Comparison of ENCODE assay signal across 11 cellular contexts in the genomic region with DNA sequence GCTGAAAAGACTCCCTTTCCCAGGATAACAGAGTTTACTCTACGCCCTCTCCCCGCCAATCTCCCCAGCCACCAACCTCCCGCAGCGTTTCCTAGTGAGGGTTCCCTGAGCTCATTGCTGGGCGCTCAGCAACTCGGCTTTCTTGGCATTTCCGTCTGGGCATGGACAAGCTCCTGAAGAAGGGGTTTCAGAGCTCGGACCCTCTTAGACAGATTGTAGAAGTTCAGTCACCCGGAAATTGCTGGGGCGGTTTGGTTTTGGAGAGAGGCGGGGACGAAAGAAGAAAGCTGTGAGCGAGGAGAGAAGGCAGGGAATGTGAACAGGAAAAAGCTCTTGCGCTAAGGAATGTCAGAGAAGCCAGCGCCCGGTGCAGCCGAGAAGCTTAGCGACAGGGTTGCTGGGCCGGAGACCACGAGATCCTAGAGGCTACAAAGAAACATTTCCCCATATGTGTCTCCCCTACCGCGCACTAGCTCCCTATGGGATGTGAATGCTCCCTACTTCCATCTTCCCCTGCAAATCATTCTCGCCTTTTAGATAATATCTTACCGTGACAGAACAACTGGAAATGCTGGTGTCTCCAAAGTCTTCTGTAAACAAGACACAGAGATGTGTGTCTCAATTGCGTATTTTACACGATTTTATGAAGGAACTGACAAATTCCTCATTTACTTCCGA. TPM values are rescaled to one million over a fixed set of nuclear protein-coding genes. Genes with fewer than 3 reads are reported as not detected.
DNase-seq lines count a peak whose midpoint lies in the region; ATAC-seq and TF ChIP-seq lines count a peak whose summit lies in the region.
"Had no signal": no experiment of that assay in that cellular context is flagged by ENCODE, and none has a peak within 500 bp of the region (broad histone marks: within the 10 kb centered on the region; RNA-seq: fewer than 3 reads in every experiment).

No MANE protein-coding gene starts in this region.

- H3K4me1 Mint-ChIP-seq in stimulated activated naive CD8-positive, alpha-beta T cell treated with anti-CD3 and anti-CD28 coated beads, Interleukin-15, Interleukin-2, amounts not matched to agents 100 ng/mL and 50 ng/mL, for 24 hours (ENCODE audit: low read depth): peaks cover 11% of the 10 kb centered on the region
- H3K4me1 Mint-ChIP-seq in T-helper 17 cell: no peaks in the 10 kb centered on the region

- H3K27ac ChIP-seq in hepatocyte: no peak overlapping the region

- no peak for TF ChIP-seq CTCF in hepatocyte (IDR thresholded peaks at IDR 0.05; ENCODE audit: poor library complexity)

- H3K27ac Mint-ChIP-seq in stimulated activated naive CD8-positive, alpha-beta T cell treated with anti-CD3 and anti-CD28 coated beads, Interleukin-15, Interleukin-2, amounts not matched to agents 100 ng/mL and 50 ng/mL, for 24 hours: peak overlapping the region; percentile 29
- H3K27ac Mint-ChIP-seq in T-helper 17 cell: peak overlapping the region; percentile 27

- no peak for DNase-seq in stimulated activated naive CD8-positive, alpha-beta T cell treated with anti-CD3 and anti-CD28 coated beads, Interleukin-15, Interleukin-2, amounts not matched to agents 100 U/mL and 50 U/mL, for 24 hours
- DNase-seq in T-helper 17 cell (no peak), hepatocyte (ENCODE audit: low spot score) (peak; percentile 54), posterior vena cava (ENCODE audit: low spot score) (no peak), NCI-H1930 (lab: John Stamatoyannopoulos, UW) (no peak), germinal center (ENCODE audit: low spot score) (no peak)
- DNase-seq: DMS79, NCI-H2081 treated with DMSO at 0.1 percent for 48 hours had no signal

- H3K27me3 ChIP-seq in hepatocyte: peaks cover 31% of the 10 kb centered on the region

- H3K36me3 Mint-ChIP-seq in stimulated activated naive CD8-positive, alpha-beta T cell treated with anti-CD3 and anti-CD28 coated beads, Interleukin-15, Interleukin-2, amounts not matched to agents 100 ng/mL and 50 ng/mL, for 24 hours (ENCODE audit: low read depth): peaks cover 29% of the 10 kb centered on the region
- peaks cover 5% of the 10 kb centered on the region for H3K36me3 Mint-ChIP-seq in T-helper 17 cell (ENCODE audit: low read depth)

- H2AFZ ChIP-seq in hepatocyte: peak overlapping the region; percentile 57

- ATAC-seq in stimulated activated naive CD8-positive, alpha-beta T cell treated with anti-CD3 and anti-CD28 coated beads, Interleukin-15, Interleukin-2, amounts not matched to agents 100 U/mL and 50 U/mL, for 24 hours: no peak
- no peak for ATAC-seq in T-helper 17 cell
- ATAC-seq in HG03571 (IDR thresholded peaks at IDR 0.05; ENCODE audit: unreplicated experiment): no peak

- H3K9me2 ChIP-seq in hepatocyte (replicated peaks; ENCODE audit: insufficient read depth): no peaks in the 10 kb centered on the region

- no peaks in the 10 kb centered on the region for H3K4me1 ChIP-seq in hepatocyte (ENCODE audit: insufficient read depth)

- H3K79me2 ChIP-seq in hepatocyte: no peaks in the 10 kb centered on the region

- no peaks in the 10 kb centered on the region for H4K20me1 ChIP-seq in hepatocyte (ENCODE audit: insufficient read depth, poor library complexity, severe bottlenecking)

- peak overlapping the region; percentile 87 for H3K4me2 ChIP-seq in hepatocyte

- peaks cover 20% of the 10 kb centered on the region for H3K9me3 ChIP-seq in T-helper 17 cell (ENCODE audit: control insufficient read depth, low read length, poor library complexity, severe bottlenecking)
- no peaks in the 10 kb centered on the region for H3K9me3 ChIP-seq in hepatocyte (ENCODE audit: low read depth)

- WGBS in hepatocyte (ENCODE audit: low lambda C conversion rate, missing lambda C conversion rate): 2% methylated on average over 27 of the region's 27 CpGs

- H3K4me3 Mint-ChIP-seq in stimulated activated naive CD8-positive, alpha-beta T cell treated with anti-CD3 and anti-CD28 coated beads, Interleukin-15, Interleukin-2, amounts not matched to agents 100 ng/mL and 50 ng/mL, for 24 hours: peak overlapping the region; percentile 25
- no peak overlapping the region for H3K4me3 Mint-ChIP-seq in T-helper 17 cell

- peaks cover 31% of the 10 kb centered on the region for H3K9me3 Mint-ChIP-seq in stimulated activated naive CD8-positive, alpha-beta T cell treated with anti-CD3 and anti-CD28 coated beads, Interleukin-15, Interleukin-2, amounts not matched to agents 100 ng/mL and 50 ng/mL, for 24 hours

- intact Hi-C loops in posterior vena cava (cut with DNase I): no loop called here

- H3K4me3 ChIP-seq in hepatocyte: peak overlapping the region; percentile 72

- peaks cover 90% of the 10 kb centered on the region for H3K27me3 Mint-ChIP-seq in stimulated activated naive CD8-positive, alpha-beta T cell treated with anti-CD3 and anti-CD28 coated beads, Interleukin-15, Interleukin-2, amounts not matched to agents 100 ng/mL and 50 ng/mL, for 24 hours
- peaks cover 52% of the 10 kb centered on the region for H3K27me3 Mint-ChIP-seq in T-helper 17 cell

- no peaks in the 10 kb centered on the region for H3K36me3 ChIP-seq in hepatocyte (replicated peaks; ENCODE audit: insufficient read depth, low read depth)

RNA-seq across cellular contexts. Expression of a gene that starts 15.8 kb away (rescaled TPM):
- total RNA-seq in T-helper 17 cell (not detected), hepatocyte (0.04 TPM in 1 of 2 replicates, not detected in the other), posterior vena cava (not detected)
- not detected in 2 replicates for polyA plus RNA-seq in hepatocyte
- total RNA-seq: lung microvascular endothelial cell had no signal

RNA-seq across cellular contexts. Expression of a gene that starts 48.7 kb away (rescaled TPM):
- total RNA-seq in T-helper 17 cell (1 to 10 TPM in 1 of 2 donors, under 1 TPM in 1; 0.80 to 2.0 TPM), hepatocyte (9.9 and 11.2 TPM in 2 replicates), posterior vena cava (under 1 TPM in 1 of 2 donors, not detected in 1; 0.28 TPM)
- polyA plus RNA-seq in hepatocyte: 11.7 and 19.4 TPM in 2 replicates
- total RNA-seq: lung microvascular endothelial cell had no signal
